In the genomic region with DNA sequence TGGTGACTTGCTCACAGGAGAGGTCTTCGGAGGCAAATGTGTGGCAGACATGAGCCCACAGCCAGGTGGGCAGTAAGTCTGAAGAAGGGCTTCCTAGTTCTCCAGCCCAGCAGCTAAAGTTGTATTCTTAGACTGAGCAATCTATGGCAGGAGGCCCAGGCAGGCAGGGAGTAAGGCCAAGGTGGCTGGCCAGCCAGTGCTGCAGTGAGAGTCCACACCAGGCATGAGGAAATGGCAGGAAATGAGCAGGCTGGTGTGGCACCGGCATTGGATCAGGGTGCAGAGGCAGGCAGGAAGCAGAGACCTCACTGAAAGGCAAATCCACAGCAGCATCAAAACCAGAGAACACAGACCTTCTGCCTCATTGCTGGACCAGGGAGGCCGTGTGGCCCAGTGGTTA, we compare ENCODE assay signal across 14 cellular contexts.
DNase-seq lines count a peak whose midpoint lies in the region; ATAC-seq and TF ChIP-seq lines count a peak whose summit lies in the region.
"Had no signal": no experiment of that assay in that cellular context is flagged by ENCODE, and none has a peak within 500 bp of the region (broad histone marks: within the 10 kb centered on the region; RNA-seq: fewer than 3 reads in every experiment).

No MANE protein-coding gene starts in this region.

- H3K36me3 Mint-ChIP-seq in effector memory CD8-positive, alpha-beta T cell (ENCODE audit: insufficient read depth) = no peaks in the 10 kb centered on the region
- H3K36me3 Mint-ChIP-seq: activated naive CD4-positive, alpha-beta T cell treated with anti-CD3 and anti-CD28 coated beads, Interleukin-2, amount 10 ng/mL, durations not matched to agents 7 days and 5 days had no signal

- no peak overlapping the region for H3K27ac Mint-ChIP-seq in effector memory CD8-positive, alpha-beta T cell
- H3K27ac Mint-ChIP-seq: activated naive CD4-positive, alpha-beta T cell treated with anti-CD3 and anti-CD28 coated beads, Interleukin-2, amount 10 ng/mL, durations not matched to agents 7 days and 5 days; WTC11 had no signal

- H3K4me3 ChIP-seq in GM23248 = no peak overlapping the region
- no peak overlapping the region for H3K4me3 ChIP-seq in astrocyte of the cerebellum (ENCODE audit: low read depth, low read length)
- H3K4me3 ChIP-seq in psoas muscle = no peak overlapping the region
- H3K4me3 ChIP-seq in MM.1S (ENCODE audit: low read length) = no peak overlapping the region
- H3K4me3 ChIP-seq: esophagus muscularis mucosa had no signal

- CTCF ChIA-PET in GM10248 (lab: Yijun Ruan, JAX) = interaction anchor here (1.5 kb wide), 1 partner anchor 15 kb away, joined by 3 read pairs; no protein-coding TSS in a partner anchor

- 27 to 28% methylated on average over 3 of the region's 3 CpGs for WGBS in GM23248 (ENCODE audit: low coverage in 1 of 2, low lambda C conversion rate in 2 of 2, missing lambda C conversion rate in 2 of 2), 2 experiments
- WGBS in psoas muscle, 3 donors = 32 to 36% (median 35%) methylated on average over 3 of the region's 3 CpGs

- no peak overlapping the region for H3K27ac ChIP-seq in GM23248
- H3K27ac ChIP-seq in psoas muscle = no peak overlapping the region
- H3K27ac ChIP-seq in MM.1S (ENCODE audit: low read length) = no peak overlapping the region
- H3K27ac ChIP-seq: esophagus muscularis mucosa had no signal

- in situ Hi-C loops in GM23248 (cut with MboI) = no loop called here
- in situ Hi-C loops in astrocyte of the cerebellum (cut with HindIII; ENCODE audit: low sequenced_read_pairs) = no loop called here

- POLR2A ChIA-PET in GM10248 (lab: Yijun Ruan, JAX) = no interaction called here

- peak; percentile 81 for DNase-seq in GM23248
- peak; percentile 6 for DNase-seq in astrocyte of the cerebellum (ENCODE audit: low read depth)
- peak in 24 of 42 donors; percentile 8 to 54 (median 28) for DNase-seq in head of caudate nucleus
- DNase-seq in psoas muscle = peak; percentile 16 to 69
- no peak for DNase-seq in kidney glomerular epithelial cell (lab: John Stamatoyannopoulos, UW)
- DNase-seq in effector memory CD8-positive, alpha-beta T cell = no peak
- no peak for DNase-seq in MM.1S
- DNase-seq in GM10248 (ENCODE audit: extremely low spot score) = no peak
- DNase-seq: activated naive CD4-positive, alpha-beta T cell treated with anti-CD3 and anti-CD28 coated beads, Interleukin-2, amount 10 ng/mL, durations not matched to agents 7 days and 5 days; NCI-H2029 treated with DMSO at 0.1 percent for 48 hours; NK-92 treated with Interleukin-12 subunit alpha and Interleukin-12 subunit beta, amount 100 ng/mL, for 24 hours; stimulated activated naive CD4-positive, alpha-beta T cell had no signal

- H2AFZ ChIP-seq in GM23248 (peak overlapping the region; percentile 41; the same call in 1 of the 2 replicates), MM.1S (ENCODE audit: low read length) (no peak overlapping the region)

- H3K79me2 ChIP-seq in GM23248 (ENCODE audit: insufficient read depth) (no peaks in the 10 kb centered on the region), MM.1S (ENCODE audit: low read length) (no peaks in the 10 kb centered on the region)

- intact Hi-C loops in head of caudate nucleus (cut with DNase I) (no loop called here), psoas muscle (cut with DNase I) (no loop called here)

- H3K9me3 Mint-ChIP-seq in effector memory CD8-positive, alpha-beta T cell = peaks cover 3 to 20% of the 10 kb centered on the region in 2 donors
- H3K9me3 Mint-ChIP-seq: activated naive CD4-positive, alpha-beta T cell treated with anti-CD3 and anti-CD28 coated beads, Interleukin-2, amount 10 ng/mL, durations not matched to agents 7 days and 5 days had no signal

- no peaks in the 10 kb centered on the region for H3K27me3 Mint-ChIP-seq in effector memory CD8-positive, alpha-beta T cell
- H3K27me3 Mint-ChIP-seq: activated naive CD4-positive, alpha-beta T cell treated with anti-CD3 and anti-CD28 coated beads, Interleukin-2, amount 10 ng/mL, durations not matched to agents 7 days and 5 days had no signal

- H3K36me3 ChIP-seq in GM23248 (ENCODE audit: low read depth) (no peaks in the 10 kb centered on the region), psoas muscle (ENCODE audit: insufficient read depth in 1 of 2, low read depth in 1 of 2) (no peaks in the 10 kb centered on the region), MM.1S (replicated peaks; ENCODE audit: insufficient read depth, low read length) (no peaks in the 10 kb centered on the region)
- H3K36me3 ChIP-seq: esophagus muscularis mucosa had no signal

- H3K4me3 Mint-ChIP-seq in effector memory CD8-positive, alpha-beta T cell = no peak overlapping the region
- H3K4me3 Mint-ChIP-seq: activated naive CD4-positive, alpha-beta T cell treated with anti-CD3 and anti-CD28 coated beads, Interleukin-2, amount 10 ng/mL, durations not matched to agents 7 days and 5 days; WTC11 had no signal

- H3F3A ChIP-seq in GM23248 (ENCODE audit: insufficient read depth) = peaks cover 3% of the 10 kb centered on the region; the same call in 1 of the 2 replicates
- no peaks in the 10 kb centered on the region for H3F3A ChIP-seq in MM.1S (ENCODE audit: insufficient read depth, low read length)

- no peaks in the 10 kb centered on the region for H3K27me3 ChIP-seq in GM23248 (replicated peaks; ENCODE audit: insufficient read depth)
- H3K27me3 ChIP-seq in psoas muscle (ENCODE audit: insufficient read depth in 3 of 3, low read length in 2 of 3) = no peaks in the 10 kb centered on the region
- no peaks in the 10 kb centered on the region for H3K27me3 ChIP-seq in MM.1S (replicated peaks; ENCODE audit: insufficient read depth, low read length)
- H3K27me3 ChIP-seq: esophagus muscularis mucosa had no signal

- H3K4me2 ChIP-seq in GM23248 (ENCODE audit: unreplicated experiment) = peak overlapping the region; percentile 27
- H3K4me2 ChIP-seq in MM.1S (ENCODE audit: low read depth, low read length) = no peak overlapping the region

- H3K9me3 ChIP-seq in GM23248 (ENCODE audit: low read depth) (no peaks in the 10 kb centered on the region), psoas muscle (no peaks in the 10 kb centered on the region), MM.1S (replicated peaks; ENCODE audit: insufficient read depth, low read length) (no peaks in the 10 kb centered on the region)
- H3K9me3 ChIP-seq: esophagus muscularis mucosa had no signal

- H3K4me1 ChIP-seq in GM23248 (ENCODE audit: insufficient read depth) = peaks cover 28% of the 10 kb centered on the region
- no peaks in the 10 kb centered on the region for H3K4me1 ChIP-seq in psoas muscle
- no peaks in the 10 kb centered on the region for H3K4me1 ChIP-seq in MM.1S (ENCODE audit: low read length)

- H4K20me1 ChIP-seq in GM23248 (ENCODE audit: insufficient read depth) (no peaks in the 10 kb centered on the region), MM.1S (ENCODE audit: insufficient read depth, low read length) (no peaks in the 10 kb centered on the region)

- TF ChIP-seq CTCF in astrocyte of the cerebellum (IDR thresholded peaks at IDR 0.05; ENCODE audit: low read depth, low read length, missing control alignments) = no peak
- no peak for TF ChIP-seq CTCF in psoas muscle (IDR thresholded peaks at IDR 0.05)
- no peak for TF ChIP-seq CTCF in MM.1S (IDR thresholded peaks at IDR 0.05; ENCODE audit: low read length)
- TF ChIP-seq CTCF in GM10248 (IDR thresholded peaks at IDR 0.05; ENCODE audit: control extremely low read depth, extremely low read depth, low read depth, missing control alignments) = no peak

- no peak overlapping the region for H3K9ac ChIP-seq in GM23248
- H3K9ac ChIP-seq in MM.1S (ENCODE audit: low read length) = no peak overlapping the region

- H3K9me2 ChIP-seq in GM23248 (ENCODE audit: insufficient read depth) (no peaks in the 10 kb centered on the region), MM.1S (replicated peaks; ENCODE audit: insufficient read depth, low read length) (no peaks in the 10 kb centered on the region)

- H3K4me1 Mint-ChIP-seq in effector memory CD8-positive, alpha-beta T cell (ENCODE audit: low read depth in 2 of 2) = no peaks in the 10 kb centered on the region
- H3K4me1 Mint-ChIP-seq: activated naive CD4-positive, alpha-beta T cell treated with anti-CD3 and anti-CD28 coated beads, Interleukin-2, amount 10 ng/mL, durations not matched to agents 7 days and 5 days had no signal

- ATAC-seq in psoas muscle = peak; percentile 65 to 96 (median 83)
- ATAC-seq in effector memory CD8-positive, alpha-beta T cell (replicated peaks) = no peak
- ATAC-seq: WTC11 had no signal

Comparison
In these comparisons a context has a peak if more than half of its experiments do, and no peak if none do; other contexts are left out.
1. DNase-seq: peak in GM23248 (single experiment), astrocyte of the cerebellum (single experiment), head of caudate nucleus (24 of 42) and psoas muscle (2 of 2); none in kidney glomerular epithelial cell (single experiment), effector memory CD8-positive, alpha-beta T cell (0 of 3), MM.1S (single experiment) and GM10248 (single experiment).